ENCODE assay signal across 8 cellular contexts in the genomic region with DNA sequence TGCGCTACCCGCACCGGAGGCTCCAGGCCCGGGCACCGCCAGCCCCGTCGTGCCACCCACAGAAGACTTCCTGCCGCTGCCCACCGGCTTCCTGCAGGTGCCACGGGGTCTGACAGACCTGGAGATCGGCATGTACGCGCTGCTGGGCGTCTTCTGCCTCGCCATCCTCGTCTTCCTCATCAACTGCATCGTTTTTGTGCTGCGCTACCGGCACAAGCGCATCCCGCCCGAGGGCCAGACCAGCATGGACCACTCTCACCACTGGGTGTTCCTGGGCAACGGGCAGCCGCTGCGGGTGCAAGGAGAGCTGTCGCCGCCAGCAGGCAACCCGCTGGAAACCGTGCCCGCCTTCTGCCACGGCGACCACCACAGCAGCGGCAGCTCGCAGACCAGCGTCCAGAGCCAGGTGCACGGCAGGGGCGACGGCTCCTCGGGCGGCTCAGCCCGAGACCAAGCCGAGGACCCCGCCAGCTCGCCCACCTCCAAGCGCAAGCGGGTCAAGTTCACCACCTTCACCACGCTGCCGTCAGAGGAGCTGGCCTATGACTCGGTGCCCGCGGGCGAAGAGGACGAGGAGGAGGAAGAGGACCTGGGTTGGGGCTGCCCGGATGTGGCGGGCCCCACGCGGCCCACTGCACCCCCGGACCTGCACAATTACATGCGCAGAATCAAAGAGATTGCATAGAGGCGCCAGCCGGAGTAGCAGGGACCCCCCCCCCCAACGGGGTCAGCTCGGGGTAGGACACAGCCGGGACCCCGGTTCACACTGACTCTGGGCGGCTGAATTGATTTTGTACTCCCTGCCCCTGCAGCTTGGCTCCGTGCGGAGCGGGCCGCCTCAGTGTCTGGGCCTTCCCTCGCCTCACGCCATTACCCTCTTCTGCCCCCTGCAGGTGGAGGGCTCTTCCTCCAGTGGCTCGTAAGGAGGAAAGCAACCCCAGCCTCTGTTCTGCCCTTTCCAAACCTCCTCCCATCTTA. TPM values are rescaled to one million over a fixed set of nuclear protein-coding genes. Genes with fewer than 3 reads are reported as not detected.
DNase-seq lines count a peak whose midpoint lies in the region; ATAC-seq, FAIRE-seq and TF ChIP-seq lines count a peak whose summit lies in the region.

No MANE protein-coding gene starts in this region.

- CTCF ChIA-PET in A673 (lab: Charles Lee), result interaction anchor here (1.0 to 1.4 kb wide), 3 partner anchors 53 to 95 kb away, joined by 3 to 6 read pairs (median 4); no protein-coding TSS in a partner anchor

- BruUV-seq in A673 (replicated peaks; lab: Mats Ljungman, UMichigan), result no TSS peak

- intact Hi-C loops in A673 (cut with micrococcal nuclease; ENCODE audit: unreplicated experiment), result loop anchor here (2.0 kb wide), 3 partner anchors 53 to 217 kb away; no protein-coding TSS in a partner anchor

- no peaks in the 10 kb centered on the region for H3K4me1 ChIP-seq in A673 (ENCODE audit: insufficient read depth, low read length, poor library complexity, severe bottlenecking)

- peak; percentile 67 for ATAC-seq in GM18867 (IDR thresholded peaks at IDR 0.05; ENCODE audit: unreplicated experiment)

- no peaks in the 10 kb centered on the region for H3K9me3 ChIP-seq in A673 (ENCODE audit: low read depth, low read length, poor library complexity, severe bottlenecking)

- POLR2A ChIA-PET in A673 (lab: Charles Lee; ENCODE audit: low non-redundant PET), result no interaction called here

- H3K36me3 ChIP-seq in A673 (ENCODE audit: insufficient read depth, low read length, poor library complexity, severe bottlenecking) (no peaks in the 10 kb centered on the region), bronchial epithelial cell (ENCODE audit: control insufficient read depth, insufficient read depth, low read length) (no peaks in the 10 kb centered on the region)

- TF ChIP-seq CTCF in A673 (conservative IDR thresholded peaks at IDR 0.05; ENCODE audit: low read depth, low read length) (peak; percentile 72), bronchial epithelial cell (IDR thresholded peaks at IDR 0.05; ENCODE audit: insufficient read depth, low read length, severe bottlenecking) (peak; percentile 96)

- no peaks in the 10 kb centered on the region for H3K27me3 ChIP-seq in A673 (replicated peaks; ENCODE audit: insufficient read depth, low read depth, low read length, poor library complexity)
- peaks cover 2% of the 10 kb centered on the region for H3K27me3 ChIP-seq in bronchial epithelial cell (ENCODE audit: control insufficient read depth, insufficient read depth, low read length)

- H3K27ac ChIP-seq in A673 (ENCODE audit: low read depth, low read length, poor library complexity, severe bottlenecking), result no peak overlapping the region

- H3K4me3 ChIP-seq in A673 (ENCODE audit: low read depth, low read length, poor library complexity, severe bottlenecking) (no peak overlapping the region), bronchial epithelial cell (ENCODE audit: low read depth, low read length) (no peak overlapping the region)

- DNase-seq in A673 (ENCODE audit: low spot score) (peak; percentile 66), NCI-H1048 (lab: John Stamatoyannopoulos, UW) (peak; percentile 10), bronchial epithelial cell (ENCODE audit: low read depth) (peak; percentile 52), kidney tubule cell (ENCODE audit: low spot score) (peak; percentile 71), DMS114 treated with DMSO at 0.1 percent for 48 hours (lab: John Stamatoyannopoulos, UW; ENCODE audit: unreplicated experiment) (no peak)
- peak; percentile 62 to 71 (median 70) for DNase-seq in activated CD4-positive, CD25-positive, alpha-beta regulatory T cell (lab: John Stamatoyannopoulos, UW)
- DNase-seq in stimulated activated CD4-positive, alpha-beta T cell treated with anti-CD3 and anti-CD28 coated beads, Interleukin-1b, Interleukin-23, amount 100 ng/mL, for 24 hours (ENCODE audit: low read depth in 4 of 4, low spot score in 1 of 4), result peak; percentile 67 to 80 (median 74)

- no peak for FAIRE-seq in bronchial epithelial cell (lab: Jason Lieb, UNC)

RNA-seq across cellular contexts. Expression of a gene that starts 58.5 kb away (rescaled TPM):
- 0.04 TPM in 1 of 2 replicates, not detected in the other for total RNA-seq in A673 (2021)
- not detected in 2 replicates for total RNA-seq in bronchial epithelial cell
